In the genomic region with DNA sequence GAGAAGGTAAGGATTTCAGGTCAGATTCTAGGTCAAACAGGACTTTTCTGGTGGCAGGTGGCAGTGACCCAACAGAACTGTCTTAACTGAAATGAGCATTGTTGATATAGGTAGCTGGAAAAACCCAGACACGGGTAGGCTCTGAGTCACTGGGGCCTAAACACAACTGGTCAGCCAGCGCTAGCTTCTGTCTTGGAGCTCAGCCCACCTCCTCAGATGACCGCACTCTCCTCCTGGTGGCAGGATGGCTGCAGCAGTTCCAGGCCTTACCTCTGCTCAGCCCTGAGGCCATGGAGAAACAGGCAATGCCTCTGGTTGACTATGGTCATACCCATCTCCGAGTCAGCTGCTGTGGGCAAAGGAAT, we compare ENCODE assay signal across 15 cellular contexts.
DNase-seq lines count a peak whose midpoint lies in the region; FAIRE-seq and TF ChIP-seq lines count a peak whose summit lies in the region.
"Had no signal": no experiment of that assay in that cellular context is flagged by ENCODE, and none has a peak within 500 bp of the region (broad histone marks: within the 10 kb centered on the region; RNA-seq: fewer than 3 reads in every experiment).

No MANE protein-coding gene starts in this region.

- DNase-seq in EL (peak; percentile 72), RCC 7860 (ENCODE audit: low spot score) (peak; percentile 72), H1 (ENCODE audit: low read depth in 1 of 2, low spot score in 2 of 2) (no peak), neural progenitor cell (ENCODE audit: low spot score) (no peak), NCI-H1092 treated with DMSO at 0.1 percent for 48 hours (lab: John Stamatoyannopoulos, UW) (no peak), DMS79 treated with DMSO at 0.1 percent for 48 hours (lab: John Stamatoyannopoulos, UW) (no peak), dedifferentiated amniotic fluid mesenchymal stem cell (ENCODE audit: extremely low spot score) (no peak)
- DNase-seq in activated effector memory CD4-positive, alpha-beta T cell treated with Interleukin-2 at 50 U/mL for 16 hours = no peak
- DNase-seq: activated CD4-positive, alpha-beta T cell treated with anti-CD3 and anti-CD28 coated beads for 1 hour; activated T-cell treated with anti-CD3 and anti-CD28 coated beads, Interleukin-2, amount 50 U/mL, for 1 hour; GDM1; NCI-H2107 had no signal

- no peak overlapping the region for H2BK120ac ChIP-seq in H1 (replicated peaks; ENCODE audit: low read depth, low read length)

- no peak overlapping the region for H3K4me3 Mint-ChIP-seq in neural progenitor cell
- H3K4me3 Mint-ChIP-seq: stimulated activated naive CD8-positive, alpha-beta T cell treated with anti-CD3 and anti-CD28 coated beads, Interleukin-15, Interleukin-2, amounts not matched to agents 100 ng/mL and 50 ng/mL, for 24 hours had no signal

- H3F3A ChIP-seq in neural progenitor cell (ENCODE audit: low read depth) = no peaks in the 10 kb centered on the region

- H4K5ac ChIP-seq in H1 (ENCODE audit: insufficient read length, low read depth, low read length) = no peak overlapping the region

- no peak for TF ChIP-seq POLR2A in H1 (IDR thresholded peaks at IDR 0.05; ENCODE audit: control extremely low read depth in 1 of 2, low read depth in 2 of 2, low read length in 2 of 2)

- peak overlapping the region; percentile 24 for H3K27ac Mint-ChIP-seq in neural progenitor cell
- H3K27ac Mint-ChIP-seq: stimulated activated naive CD8-positive, alpha-beta T cell treated with anti-CD3 and anti-CD28 coated beads, Interleukin-15, Interleukin-2, amounts not matched to agents 100 ng/mL and 50 ng/mL, for 24 hours had no signal

- H3K4me3 ChIP-seq in H1 (ENCODE audit: extremely low read depth in 1 of 4, insufficient read depth in 2 of 4, low read depth in 3 of 4, low read length in 4 of 4) = no peak overlapping the region
- H3K4me3 ChIP-seq in neural progenitor cell = no peak overlapping the region

- H3K18ac ChIP-seq in H1 (ENCODE audit: extremely low read depth, low read length) = no peak overlapping the region

- peaks cover 2% of the 10 kb centered on the region; the same call in 1 of the 2 replicates for H3K23me2 ChIP-seq in H1 (ENCODE audit: low read depth, low read length)

- H3K27me3 Mint-ChIP-seq in neural progenitor cell (ENCODE audit: insufficient read depth, low read depth) = peaks cover 7% of the 10 kb centered on the region

- POLR2A ChIA-PET in H1 (lab: Charles Lee; ENCODE audit: partially characterized antibody) = interaction anchor here (1.3 to 1.4 kb wide), 2 partner anchors 22 to 26 kb away, joined by 3 read pairs; no protein-coding TSS in a partner anchor

- H3K4me1 ChIP-seq in H1 (replicated peaks in 1 of 4; ENCODE audit: control insufficient read depth in 3 of 4, insufficient read depth in 4 of 4, low read length in 3 of 4) = peaks cover 0 to 13% (median 7%) of the 10 kb centered on the region in 4 experiments; a peak in 5 of 7 replicates
- no peaks in the 10 kb centered on the region for H3K4me1 ChIP-seq in neural progenitor cell

- H3K9me3 ChIP-seq in H1 (ENCODE audit: insufficient read depth in 2 of 2, low read depth in 1 of 2, low read length in 1 of 2) (no peaks in the 10 kb centered on the region), neural progenitor cell (ENCODE audit: low read depth) (no peaks in the 10 kb centered on the region)

- H3K79me1 ChIP-seq in H1 (ENCODE audit: low read depth, low read length) = no peaks in the 10 kb centered on the region

- peaks cover 0 to 30% (median 27%) of the 10 kb centered on the region in 4 experiments; a peak in 6 of 7 replicates for H3K27me3 ChIP-seq in H1 (replicated peaks in 1 of 4; ENCODE audit: control insufficient read depth in 3 of 4, extremely low read depth in 1 of 4, insufficient read depth in 3 of 4, low read length in 3 of 4)
- peaks cover 30% of the 10 kb centered on the region for H3K27me3 ChIP-seq in neural progenitor cell

- CTCF ChIA-PET in H1 (lab: Charles Lee; ENCODE audit: partially characterized antibody) = interaction anchor here (0.9 to 1.7 kb wide), 6 partner anchors 11 to 54 kb away, joined by 3 to 7 read pairs (median 4); no protein-coding TSS in a partner anchor

- H2BK12ac ChIP-seq in H1 (ENCODE audit: low read depth, low read length) = peak overlapping the region; percentile 20; the same call in 1 of the 2 replicates

- no peak overlapping the region for H3K27ac ChIP-seq in H1 (ENCODE audit: low read depth, low read length)
- H3K27ac ChIP-seq in neural progenitor cell = no peak overlapping the region
- H3K27ac ChIP-seq: BLaER1, KMS-11 had no signal

- H3K79me2 ChIP-seq in H1 (ENCODE audit: control insufficient read depth in 1 of 2, insufficient read depth in 2 of 2, low read length in 2 of 2) (no peaks in the 10 kb centered on the region), neural progenitor cell (ENCODE audit: low read depth) (no peaks in the 10 kb centered on the region)

- H3K36me3 ChIP-seq in H1 (ENCODE audit: control insufficient read depth in 2 of 4, insufficient read depth in 4 of 4, low read length in 3 of 4) (no peaks in the 10 kb centered on the region), neural progenitor cell (no peaks in the 10 kb centered on the region)
- H3K36me3 ChIP-seq: BLaER1 had no signal

- H4K20me1 ChIP-seq in H1 (replicated peaks in 1 of 2; ENCODE audit: control insufficient read depth in 1 of 2, insufficient read depth in 2 of 2, low read length in 2 of 2) (no peaks in the 10 kb centered on the region), neural progenitor cell (ENCODE audit: low read depth) (no peaks in the 10 kb centered on the region)
- H4K20me1 ChIP-seq: BLaER1 had no signal

- H3K9ac ChIP-seq in H1 (replicated peaks in 1 of 4; ENCODE audit: extremely low read depth in 1 of 4, low read depth in 3 of 4, low read length in 3 of 4) = no peak overlapping the region
- no peak overlapping the region for H3K9ac ChIP-seq in neural progenitor cell
- H3K9ac ChIP-seq: BLaER1, KMS-11 had no signal

- peaks cover 10% of the 10 kb centered on the region for H3K4me1 Mint-ChIP-seq in neural progenitor cell

- H2BK5ac ChIP-seq in H1 (ENCODE audit: low read depth, low read length) = no peak overlapping the region

- H2BK15ac ChIP-seq in H1 (ENCODE audit: low read length) = peak overlapping the region; percentile 83; the same call in 1 of the 2 replicates

- H3K36me3 Mint-ChIP-seq in neural progenitor cell = no peaks in the 10 kb centered on the region

- no peak overlapping the region for H2AFZ ChIP-seq in H1 (ENCODE audit: low read length)
- no peak overlapping the region for H2AFZ ChIP-seq in neural progenitor cell (replicated peaks)

- H3K56ac ChIP-seq in H1 (replicated peaks; ENCODE audit: insufficient read length, low read depth, low read length) = no peak overlapping the region

- TF ChIP-seq EP300 in H1 (IDR thresholded peaks at IDR 0.05; ENCODE audit: borderline replicate concordance in 1 of 2, low read depth in 2 of 2, low read length in 2 of 2) = no peak

- H4K8ac ChIP-seq in H1 (ENCODE audit: extremely low read depth, insufficient read depth, low read length) = no peak overlapping the region; the same call in 1 of the 2 replicates

- no peaks in the 10 kb centered on the region for H3K9me3 Mint-ChIP-seq in neural progenitor cell
- H3K9me3 Mint-ChIP-seq: stimulated activated naive CD8-positive, alpha-beta T cell treated with anti-CD3 and anti-CD28 coated beads, Interleukin-15, Interleukin-2, amounts not matched to agents 100 ng/mL and 50 ng/mL, for 24 hours had no signal

- TF ChIP-seq RAD21 in H1 (IDR thresholded peaks at IDR 0.05 in 1 of 2, conservative IDR thresholded peaks at IDR 0.05 in 1 of 2; ENCODE audit: low read depth in 2 of 2, low read length in 2 of 2) = no peak; a peak in 1 of 4 replicates

- no peak overlapping the region for H2AK5ac ChIP-seq in H1 (ENCODE audit: low read depth, low read length)

- no peak overlapping the region for H3K23ac ChIP-seq in H1 (ENCODE audit: insufficient read length)

- no peak overlapping the region for H3K4ac ChIP-seq in H1 (replicated peaks; ENCODE audit: insufficient read length, low read depth, low read length)

- peak overlapping the region; percentile 82; the same call in 1 of the 2 replicates for H2BK20ac ChIP-seq in H1 (ENCODE audit: low read length)

- H3K14ac ChIP-seq in H1 (ENCODE audit: insufficient read length) = no peak overlapping the region

- no peak for FAIRE-seq in RCC 7860 (lab: Jason Lieb, UNC)
- no peak for FAIRE-seq in H1 (lab: Jason Lieb, UNC)

- H3K4me2 ChIP-seq in H1 (ENCODE audit: insufficient read depth in 1 of 2, low read depth in 2 of 2, low read length in 2 of 2) = no peak overlapping the region; a peak in 1 of 4 replicates
- H3K4me2 ChIP-seq in neural progenitor cell = no peak overlapping the region
- H3K4me2 ChIP-seq: KMS-11 had no signal

- TF ChIP-seq CTCF in H1 (IDR thresholded peaks at IDR 0.05; ENCODE audit: control extremely low read depth in 1 of 3, insufficient read depth in 1 of 3, low read depth in 1 of 3, low read length in 3 of 3) (peak in 1 of 3 experiments; percentile 26; a peak in 1 of 4 replicates), neural progenitor cell (IDR thresholded peaks at IDR 0.05) (no peak)

- H4K91ac ChIP-seq in H1 (replicated peaks; ENCODE audit: insufficient read length, low read length) = no peak overlapping the region

- WGBS in H1 (ENCODE audit: extremely low coverage in 1 of 2, insufficient coverage in 1 of 2, insufficient read length in 1 of 2, insufficient replicate concordance in 2 of 2, low coverage in 1 of 2, low lambda C conversion rate in 2 of 2, missing lambda C conversion rate in 1 of 2), 2 experiments = 78% methylated on average over 4 of the region's 4 CpGs; no CpG with 5 or more reads in 1 of the 2 experiments

TF ChIP-seq in H1, 55 proteins besides CTCF, POLR2A, EP300 and RAD21 (continues in another document):
- no peak for TF ChIP-seq HDAC2 (IDR thresholded peaks at IDR 0.05; ENCODE audit: borderline replicate concordance in 1 of 2, low read depth in 2 of 2, low read length in 2 of 2)
- no peak for TF ChIP-seq POU5F1 (IDR thresholded peaks at IDR 0.05; ENCODE audit: low read depth, low read length)
- TF ChIP-seq, protein P1, sequence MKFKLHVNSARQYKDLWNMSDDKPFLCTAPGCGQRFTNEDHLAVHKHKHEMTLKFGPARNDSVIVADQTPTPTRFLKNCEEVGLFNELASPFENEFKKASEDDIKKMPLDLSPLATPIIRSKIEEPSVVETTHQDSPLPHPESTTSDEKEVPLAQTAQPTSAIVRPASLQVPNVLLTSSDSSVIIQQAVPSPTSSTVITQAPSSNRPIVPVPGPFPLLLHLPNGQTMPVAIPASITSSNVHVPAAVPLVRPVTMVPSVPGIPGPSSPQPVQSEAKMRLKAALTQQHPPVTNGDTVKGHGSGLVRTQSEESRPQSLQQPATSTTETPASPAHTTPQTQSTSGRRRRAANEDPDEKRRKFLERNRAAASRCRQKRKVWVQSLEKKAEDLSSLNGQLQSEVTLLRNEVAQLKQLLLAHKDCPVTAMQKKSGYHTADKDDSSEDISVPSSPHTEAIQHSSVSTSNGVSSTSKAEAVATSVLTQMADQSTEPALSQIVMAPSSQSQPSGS (IDR thresholded peaks at IDR 0.05; ENCODE audit: low read length) = no peak

Comparison
In these comparisons a context has a peak if more than half of its experiments do, and no peak if none do; other contexts are left out.
1. DNase-seq: peak in EL (single experiment) and RCC 7860 (single experiment); none in H1 (0 of 2), neural progenitor cell (single experiment), NCI-H1092 treated with DMSO at 0.1 percent for 48 hours (single experiment), DMS79 treated with DMSO at 0.1 percent for 48 hours (single experiment), dedifferentiated amniotic fluid mesenchymal stem cell (single experiment) and activated effector memory CD4-positive, alpha-beta T cell treated with Interleukin-2 at 50 U/mL for 16 hours (single experiment).